In the genomic region with DNA sequence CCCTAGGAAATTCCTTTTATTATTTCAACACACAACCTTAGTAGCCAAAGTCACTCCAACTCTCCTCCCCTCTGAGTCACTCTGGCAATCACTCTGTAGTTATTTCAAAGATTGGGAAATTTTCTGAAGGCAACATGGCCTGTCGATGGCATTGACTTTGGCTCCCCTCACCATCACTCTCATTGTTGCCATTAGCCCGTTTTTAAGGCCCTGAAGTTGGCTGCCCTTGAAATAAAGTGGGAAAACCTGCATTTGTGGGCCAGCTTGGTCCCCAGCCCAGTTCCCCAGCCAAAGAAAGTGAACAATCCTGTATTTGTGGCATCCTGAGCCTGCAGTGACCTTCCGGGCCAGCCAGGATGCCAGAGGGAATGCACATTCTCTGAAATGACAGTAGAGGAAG, we compare ENCODE assay signal across 14 cellular contexts. TPM values are rescaled to one million over a fixed set of nuclear protein-coding genes. Genes with fewer than 3 reads are reported as not detected.
DNase-seq lines count a peak whose midpoint lies in the region; ATAC-seq and TF ChIP-seq lines count a peak whose summit lies in the region.
"Had no signal": no experiment of that assay in that cellular context is flagged by ENCODE, and none has a peak within 500 bp of the region (broad histone marks: within the 10 kb centered on the region; RNA-seq: fewer than 3 reads in every experiment).

No MANE protein-coding gene starts in this region.

- no peaks in the 10 kb centered on the region for H3K27me3 Mint-ChIP-seq in T-helper 17 cell

- peaks cover 70% of the 10 kb centered on the region for H3K4me1 Mint-ChIP-seq in T-helper 17 cell

- CTCF ChIA-PET in GM10248 (lab: Yijun Ruan, JAX), result interaction anchor here (1.4 kb wide), 1 partner anchor 24 kb away, joined by 3 read pairs; no protein-coding TSS in a partner anchor

- no peak for ATAC-seq in T-helper 17 cell

- H3K36me3 Mint-ChIP-seq in T-helper 17 cell (ENCODE audit: low read depth), result no peaks in the 10 kb centered on the region

- H3K27ac Mint-ChIP-seq in T-helper 17 cell, result peak overlapping the region; percentile 97
- H3K27ac Mint-ChIP-seq: nephron progenitor cell had no signal

- H3K9me3 ChIP-seq in T-helper 17 cell (ENCODE audit: control insufficient read depth, low read length, poor library complexity, severe bottlenecking), result no peaks in the 10 kb centered on the region
- H3K9me3 ChIP-seq: tibial nerve had no signal

- no peak overlapping the region for H3K4me3 Mint-ChIP-seq in T-helper 17 cell
- H3K4me3 Mint-ChIP-seq: nephron progenitor cell had no signal

- peak; percentile 23 for DNase-seq in COLO829 (ENCODE audit: low spot score)
- no peak for DNase-seq in T-helper 17 cell
- peak; percentile 94 for DNase-seq in fibroblast of the aortic adventitia (ENCODE audit: low read depth)
- peak; percentile 78 for DNase-seq in renal cortical epithelial cell (ENCODE audit: low read depth)
- no peak for DNase-seq in GM10248 (ENCODE audit: extremely low spot score)
- DNase-seq in mucosa of gallbladder (ENCODE audit: low spot score), result no peak
- no peak for DNase-seq in KG1 (lab: John Stamatoyannopoulos, UW)
- DNase-seq in stimulated activated naive CD4-positive, alpha-beta T cell (lab: John Stamatoyannopoulos, UW), result no peak
- DNase-seq: hippocampal formation; NCI-H446 treated with DMSO at 0.1 percent for 48 hours; nephron progenitor cell; stimulated activated CD4-positive, alpha-beta T cell treated with anti-CD3 and anti-CD28 coated beads, Interleukin-1b, Interleukin-23, amount 100 ng/mL, for 48 hours had no signal

- no peak for TF ChIP-seq CTCF in fibroblast of the aortic adventitia (IDR thresholded peaks at IDR 0.05; ENCODE audit: insufficient read depth, low read length)
- TF ChIP-seq CTCF in GM10248 (IDR thresholded peaks at IDR 0.05; ENCODE audit: control extremely low read depth, extremely low read depth, low read depth, missing control alignments), result no peak

- POLR2A ChIA-PET in GM10248 (lab: Yijun Ruan, JAX), result no interaction called here

- no peak overlapping the region for H3K4me3 ChIP-seq in fibroblast of the aortic adventitia (ENCODE audit: low read depth, low read length)
- H3K4me3 ChIP-seq: cardiac muscle cell, tibial nerve had no signal

RNA-seq across cellular contexts. Expression of a gene that starts 52.5 kb away (rescaled TPM):
- total RNA-seq in T-helper 17 cell (1 to 10 TPM; 5.2 to 6.5 TPM), fibroblast of the aortic adventitia (ENCODE audit: low replicate concordance) (3.8 and 15.5 TPM in 2 replicates), renal cortical epithelial cell (4.7 and 6.1 TPM in 2 replicates), mucosa of gallbladder (1.6 TPM)

Comparison
In these comparisons a context has a peak if more than half of its experiments do, and no peak if none do; other contexts are left out.
1. DNase-seq: peak in COLO829 (single experiment), fibroblast of the aortic adventitia (single experiment) and renal cortical epithelial cell (single experiment); none in T-helper 17 cell (0 of 3), GM10248 (single experiment), mucosa of gallbladder (single experiment), KG1 (single experiment) and stimulated activated naive CD4-positive, alpha-beta T cell (0 of 6).